ENCODE assay signal across 1 cellular context in genomic region chr21:46385846-46386725, GRCh38.
TF ChIP-seq lines count a peak whose summit lies in the region.

No MANE protein-coding gene starts in this region.

TF ChIP-seq in IMR-90, 13 proteins besides CTCF, POLR2A, EP300 and RAD21 (continued from another document):
- TF ChIP-seq NFE2L2 (IDR thresholded peaks at IDR 0.05; ENCODE audit: low read depth, low read length) (no peak), RFX5 (IDR thresholded peaks at IDR 0.05; ENCODE audit: low read depth, low read length) (no peak), USF2 (IDR thresholded peaks at IDR 0.05; ENCODE audit: low read depth, low read length) (no peak), CHD1 (IDR thresholded peaks at IDR 0.05; ENCODE audit: low read depth, low read length) (no peak), MAZ (IDR thresholded peaks at IDR 0.05; ENCODE audit: borderline replicate concordance, low read depth, low read length) (no peak), MXI1 (IDR thresholded peaks at IDR 0.05; ENCODE audit: borderline replicate concordance, low read depth, low read length) (no peak), CEBPB (IDR thresholded peaks at IDR 0.05; ENCODE audit: low read depth, low read length) (no peak), SMC3 (IDR thresholded peaks at IDR 0.05; ENCODE audit: low read depth, low read length) (no peak), FOS (IDR thresholded peaks at IDR 0.05; ENCODE audit: low read depth, low read length) (no peak)
